Comparison of ENCODE assay signal across 1 cellular context in the genomic region with DNA sequence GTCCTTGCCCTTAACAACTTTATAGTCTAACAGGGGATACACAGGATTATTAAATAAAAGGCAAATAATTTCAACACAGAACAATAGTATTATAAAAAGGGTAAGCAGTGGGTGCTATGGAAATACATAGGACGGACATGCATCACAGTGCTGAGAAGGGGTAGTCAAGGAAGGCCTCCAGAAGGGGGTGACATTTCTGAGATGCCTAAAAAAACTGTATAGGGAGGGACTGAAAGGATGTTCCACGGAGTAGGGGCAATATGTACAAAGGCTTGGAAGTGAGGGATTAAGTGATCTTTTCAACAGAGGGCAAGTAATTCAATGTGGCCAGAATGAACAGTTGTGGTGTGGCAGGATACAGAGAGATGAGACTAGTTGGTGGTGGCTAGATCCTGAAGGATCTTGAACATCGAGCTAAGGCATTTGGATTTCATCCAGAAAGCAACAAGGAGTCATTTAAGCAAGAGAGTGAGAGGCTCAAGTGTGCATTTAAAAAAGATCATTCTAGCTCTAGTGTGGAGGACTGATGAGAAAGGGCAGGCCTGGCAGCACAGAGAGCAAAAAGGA.
TF ChIP-seq lines count a peak whose summit lies in the region.

No MANE protein-coding gene starts in this region.

TF ChIP-seq in WTC11, 78 proteins besides CTCF, POLR2A, EP300 and RAD21:
- TF ChIP-seq PRDM15 (CRISPR knock-in tag; IDR thresholded peaks at IDR 0.05) (no peak), E2F4 (CRISPR knock-in tag; IDR thresholded peaks at IDR 0.05; ENCODE audit: borderline replicate concordance, low read depth) (no peak), ZNF263 (CRISPR knock-in tag; IDR thresholded peaks at IDR 0.05; ENCODE audit: low read depth) (no peak), ZNF219 (CRISPR knock-in tag; IDR thresholded peaks at IDR 0.05; ENCODE audit: borderline replicate concordance) (no peak), ETV6 (CRISPR knock-in tag; IDR thresholded peaks at IDR 0.05) (no peak), OVOL2 (CRISPR knock-in tag; IDR thresholded peaks at IDR 0.05; ENCODE audit: borderline replicate concordance) (no peak), CBFB (CRISPR knock-in tag; IDR thresholded peaks at IDR 0.05; ENCODE audit: low read depth) (no peak), ZNF671 (CRISPR knock-in tag; IDR thresholded peaks at IDR 0.05) (no peak), ZNF532 (CRISPR knock-in tag; IDR thresholded peaks at IDR 0.05; ENCODE audit: borderline replicate concordance) (no peak), PREB (CRISPR knock-in tag; IDR thresholded peaks at IDR 0.05; ENCODE audit: borderline replicate concordance) (no peak)
- TF ChIP-seq, protein P1, sequence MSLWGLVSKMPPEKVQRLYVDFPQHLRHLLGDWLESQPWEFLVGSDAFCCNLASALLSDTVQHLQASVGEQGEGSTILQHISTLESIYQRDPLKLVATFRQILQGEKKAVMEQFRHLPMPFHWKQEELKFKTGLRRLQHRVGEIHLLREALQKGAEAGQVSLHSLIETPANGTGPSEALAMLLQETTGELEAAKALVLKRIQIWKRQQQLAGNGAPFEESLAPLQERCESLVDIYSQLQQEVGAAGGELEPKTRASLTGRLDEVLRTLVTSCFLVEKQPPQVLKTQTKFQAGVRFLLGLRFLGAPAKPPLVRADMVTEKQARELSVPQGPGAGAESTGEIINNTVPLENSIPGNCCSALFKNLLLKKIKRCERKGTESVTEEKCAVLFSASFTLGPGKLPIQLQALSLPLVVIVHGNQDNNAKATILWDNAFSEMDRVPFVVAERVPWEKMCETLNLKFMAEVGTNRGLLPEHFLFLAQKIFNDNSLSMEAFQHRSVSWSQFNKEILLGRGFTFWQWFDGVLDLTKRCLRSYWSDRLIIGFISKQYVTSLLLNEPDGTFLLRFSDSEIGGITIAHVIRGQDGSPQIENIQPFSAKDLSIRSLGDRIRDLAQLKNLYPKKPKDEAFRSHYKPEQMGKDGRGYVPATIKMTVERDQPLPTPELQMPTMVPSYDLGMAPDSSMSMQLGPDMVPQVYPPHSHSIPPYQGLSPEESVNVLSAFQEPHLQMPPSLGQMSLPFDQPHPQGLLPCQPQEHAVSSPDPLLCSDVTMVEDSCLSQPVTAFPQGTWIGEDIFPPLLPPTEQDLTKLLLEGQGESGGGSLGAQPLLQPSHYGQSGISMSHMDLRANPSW (CRISPR knock-in tag; conservative IDR thresholded peaks at IDR 0.05; ENCODE audit: low read depth): no peak
- TF ChIP-seq, protein P2, sequence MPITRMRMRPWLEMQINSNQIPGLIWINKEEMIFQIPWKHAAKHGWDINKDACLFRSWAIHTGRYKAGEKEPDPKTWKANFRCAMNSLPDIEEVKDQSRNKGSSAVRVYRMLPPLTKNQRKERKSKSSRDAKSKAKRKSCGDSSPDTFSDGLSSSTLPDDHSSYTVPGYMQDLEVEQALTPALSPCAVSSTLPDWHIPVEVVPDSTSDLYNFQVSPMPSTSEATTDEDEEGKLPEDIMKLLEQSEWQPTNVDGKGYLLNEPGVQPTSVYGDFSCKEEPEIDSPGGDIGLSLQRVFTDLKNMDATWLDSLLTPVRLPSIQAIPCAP (CRISPR knock-in tag; IDR thresholded peaks at IDR 0.05): no peak
